ENCODE assay signal across 1 cellular context in the genomic region with DNA sequence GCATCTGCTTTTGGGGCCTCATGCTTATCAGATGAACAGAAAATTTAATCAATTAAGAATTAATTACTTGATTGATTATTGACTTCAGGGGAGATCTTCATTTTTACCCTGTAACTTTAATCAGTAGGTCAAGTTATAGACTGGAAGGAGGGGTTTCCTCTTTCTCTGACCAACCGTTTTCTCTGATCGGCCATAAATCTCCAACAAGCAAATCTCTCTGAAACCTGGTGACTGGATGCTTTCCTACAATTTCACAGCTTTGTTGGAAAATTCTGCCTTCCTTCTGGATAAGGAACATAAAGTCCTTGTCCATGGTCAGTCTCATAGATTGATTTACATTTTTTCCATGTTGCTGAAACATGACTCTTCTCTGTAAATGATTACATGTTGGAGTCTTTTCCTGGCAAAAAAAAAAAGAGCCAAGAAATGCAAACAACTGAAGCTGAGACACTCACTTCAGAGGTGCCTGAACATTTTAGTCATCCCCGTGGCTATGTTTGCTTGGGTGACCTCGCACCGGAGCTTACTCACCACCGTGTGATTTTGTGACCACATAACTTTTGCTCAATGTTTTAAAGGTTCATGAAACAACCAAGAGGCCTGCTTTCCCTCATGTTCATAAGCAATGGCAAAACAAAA.
A peak's percentile ranks its signal among the peaks of the same experiment; 100 is the strongest.
TF ChIP-seq lines count a peak whose summit lies in the region.

No MANE protein-coding gene starts in this region.

TF ChIP-seq in HepG2, 621 proteins besides CTCF, POLR2A, EP300 and RAD21 (continued from another document and continues in another):
- TF ChIP-seq, protein P1, sequence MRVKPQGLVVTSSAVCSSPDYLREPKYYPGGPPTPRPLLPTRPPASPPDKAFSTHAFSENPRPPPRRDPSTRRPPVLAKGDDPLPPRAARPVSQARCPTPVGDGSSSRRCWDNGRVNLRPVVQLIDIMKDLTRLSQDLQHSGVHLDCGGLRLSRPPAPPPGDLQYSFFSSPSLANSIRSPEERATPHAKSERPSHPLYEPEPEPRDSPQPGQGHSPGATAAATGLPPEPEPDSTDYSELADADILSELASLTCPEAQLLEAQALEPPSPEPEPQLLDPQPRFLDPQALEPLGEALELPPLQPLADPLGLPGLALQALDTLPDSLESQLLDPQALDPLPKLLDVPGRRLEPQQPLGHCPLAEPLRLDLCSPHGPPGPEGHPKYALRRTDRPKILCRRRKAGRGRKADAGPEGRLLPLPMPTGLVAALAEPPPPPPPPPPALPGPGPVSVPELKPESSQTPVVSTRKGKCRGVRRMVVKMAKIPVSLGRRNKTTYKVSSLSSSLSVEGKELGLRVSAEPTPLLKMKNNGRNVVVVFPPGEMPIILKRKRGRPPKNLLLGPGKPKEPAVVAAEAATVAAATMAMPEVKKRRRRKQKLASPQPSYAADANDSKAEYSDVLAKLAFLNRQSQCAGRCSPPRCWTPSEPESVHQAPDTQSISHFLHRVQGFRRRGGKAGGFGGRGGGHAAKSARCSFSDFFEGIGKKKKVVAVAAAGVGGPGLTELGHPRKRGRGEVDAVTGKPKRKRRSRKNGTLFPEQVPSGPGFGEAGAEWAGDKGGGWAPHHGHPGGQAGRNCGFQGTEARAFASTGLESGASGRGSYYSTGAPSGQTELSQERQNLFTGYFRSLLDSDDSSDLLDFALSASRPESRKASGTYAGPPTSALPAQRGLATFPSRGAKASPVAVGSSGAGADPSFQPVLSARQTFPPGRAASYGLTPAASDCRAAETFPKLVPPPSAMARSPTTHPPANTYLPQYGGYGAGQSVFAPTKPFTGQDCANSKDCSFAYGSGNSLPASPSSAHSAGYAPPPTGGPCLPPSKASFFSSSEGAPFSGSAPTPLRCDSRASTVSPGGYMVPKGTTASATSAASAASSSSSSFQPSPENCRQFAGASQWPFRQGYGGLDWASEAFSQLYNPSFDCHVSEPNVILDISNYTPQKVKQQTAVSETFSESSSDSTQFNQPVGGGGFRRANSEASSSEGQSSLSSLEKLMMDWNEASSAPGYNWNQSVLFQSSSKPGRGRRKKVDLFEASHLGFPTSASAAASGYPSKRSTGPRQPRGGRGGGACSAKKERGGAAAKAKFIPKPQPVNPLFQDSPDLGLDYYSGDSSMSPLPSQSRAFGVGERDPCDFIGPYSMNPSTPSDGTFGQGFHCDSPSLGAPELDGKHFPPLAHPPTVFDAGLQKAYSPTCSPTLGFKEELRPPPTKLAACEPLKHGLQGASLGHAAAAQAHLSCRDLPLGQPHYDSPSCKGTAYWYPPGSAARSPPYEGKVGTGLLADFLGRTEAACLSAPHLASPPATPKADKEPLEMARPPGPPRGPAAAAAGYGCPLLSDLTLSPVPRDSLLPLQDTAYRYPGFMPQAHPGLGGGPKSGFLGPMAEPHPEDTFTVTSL (CRISPR knock-in tag; IDR thresholded peaks at IDR 0.05; ENCODE audit: borderline replicate concordance) = peak; percentile 80; the same call in 1 of the 2 replicates
- TF ChIP-seq, protein P2, sequence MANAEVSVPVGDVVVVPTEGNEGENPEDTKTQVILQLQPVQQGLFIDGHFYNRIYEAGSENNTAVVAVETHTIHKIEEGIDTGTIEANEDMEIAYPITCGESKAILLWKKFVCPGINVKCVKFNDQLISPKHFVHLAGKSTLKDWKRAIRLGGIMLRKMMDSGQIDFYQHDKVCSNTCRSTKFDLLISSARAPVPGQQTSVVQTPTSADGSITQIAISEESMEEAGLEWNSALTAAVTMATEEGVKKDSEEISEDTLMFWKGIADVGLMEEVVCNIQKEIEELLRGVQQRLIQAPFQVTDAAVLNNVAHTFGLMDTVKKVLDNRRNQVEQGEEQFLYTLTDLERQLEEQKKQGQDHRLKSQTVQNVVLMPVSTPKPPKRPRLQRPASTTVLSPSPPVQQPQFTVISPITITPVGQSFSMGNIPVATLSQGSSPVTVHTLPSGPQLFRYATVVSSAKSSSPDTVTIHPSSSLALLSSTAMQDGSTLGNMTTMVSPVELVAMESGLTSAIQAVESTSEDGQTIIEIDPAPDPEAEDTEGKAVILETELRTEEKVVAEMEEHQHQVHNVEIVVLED (CRISPR knock-in tag; IDR thresholded peaks at IDR 0.05; ENCODE audit: borderline replicate concordance) = no peak
- TF ChIP-seq ETV5 (CRISPR knock-in tag; IDR thresholded peaks at IDR 0.05; ENCODE audit: borderline replicate concordance) (peak; percentile 87), ZFAT (CRISPR knock-in tag; conservative IDR thresholded peaks at IDR 0.05) (no peak), CREM (IDR thresholded peaks at IDR 0.05) (peak; percentile 57), CREM (CRISPR knock-in tag; IDR thresholded peaks at IDR 0.05) (no peak), SMARCE1 (IDR thresholded peaks at IDR 0.05; ENCODE audit: borderline replicate concordance) (no peak), ZNF792 (CRISPR knock-in tag; IDR thresholded peaks at IDR 0.05) (peak; percentile 66; the same call in 1 of the 2 replicates), FOSL2 (CRISPR knock-in tag; IDR thresholded peaks at IDR 0.05) (peak; percentile 96), FOXA3 (CRISPR knock-in tag; IDR thresholded peaks at IDR 0.05) (peak; percentile 79), KDM6A (CRISPR knock-in tag; IDR thresholded peaks at IDR 0.05; ENCODE audit: low read depth) (peak; percentile 27; the same call in 1 of the 2 replicates), KAT8 (CRISPR knock-in tag; IDR thresholded peaks at IDR 0.05) (peak; percentile 58), CC2D1A (CRISPR knock-in tag; IDR thresholded peaks at IDR 0.05) (no peak), SIX1 (CRISPR knock-in tag; IDR thresholded peaks at IDR 0.05; ENCODE audit: borderline replicate concordance) (peak; percentile 65; the same call in 1 of the 2 replicates), NR2F1 (CRISPR knock-in tag; IDR thresholded peaks at IDR 0.05) (no peak), SOX13 (IDR thresholded peaks at IDR 0.05) (0 out of 2 replicates have a peak, but pooled peaks have one; percentile 35), SOX13 (CRISPR knock-in tag; conservative IDR thresholded peaks at IDR 0.05 in 1 of 2, IDR thresholded peaks at IDR 0.05 in 1 of 2) (no peak; a peak in 1 of 4 replicates), SOX6 (IDR thresholded peaks at IDR 0.05) (no peak), SOX6 (CRISPR knock-in tag; IDR thresholded peaks at IDR 0.05) (peak; percentile 41; the same call in 1 of the 2 replicates), DPF2 (CRISPR knock-in tag; IDR thresholded peaks at IDR 0.05; ENCODE audit: borderline replicate concordance, low read depth) (no peak), FOXK1 (CRISPR knock-in tag; IDR thresholded peaks at IDR 0.05; ENCODE audit: borderline replicate concordance, low read depth) (peak; percentile 44; the same call in 1 of the 2 replicates), RORA (CRISPR knock-in tag; IDR thresholded peaks at IDR 0.05) (no peak), NCOA2 (CRISPR knock-in tag; IDR thresholded peaks at IDR 0.05) (0 out of 2 replicates have a peak, but pooled peaks have one; percentile 49), ZNF589 (CRISPR knock-in tag; conservative IDR thresholded peaks at IDR 0.05) (no peak), SAP130 (CRISPR knock-in tag; IDR thresholded peaks at IDR 0.05; ENCODE audit: low read depth) (peak; percentile 73)
- TF ChIP-seq, protein P3, sequence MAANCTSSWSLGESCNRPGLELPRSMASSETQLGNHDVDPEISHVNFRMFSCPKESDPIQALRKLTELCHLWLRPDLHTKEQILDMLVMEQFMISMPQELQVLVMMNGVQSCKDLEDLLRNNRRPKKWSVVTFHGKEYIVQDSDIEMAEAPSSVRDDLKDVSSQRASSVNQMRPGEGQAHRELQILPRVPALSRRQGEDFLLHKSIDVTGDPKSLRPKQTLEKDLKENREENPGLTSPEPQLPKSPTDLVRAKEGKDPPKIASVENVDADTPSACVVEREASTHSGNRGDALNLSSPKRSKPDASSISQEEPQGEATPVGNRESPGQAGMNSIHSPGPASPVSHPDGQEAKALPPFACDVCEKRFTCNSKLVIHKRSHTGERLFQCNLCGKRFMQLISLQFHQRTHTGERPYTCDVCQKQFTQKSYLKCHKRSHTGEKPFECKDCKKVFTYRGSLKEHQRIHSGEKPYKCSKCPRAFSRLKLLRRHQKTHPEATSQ (CRISPR knock-in tag; IDR thresholded peaks at IDR 0.05; ENCODE audit: borderline replicate concordance) = no peak
- TF ChIP-seq, protein P4, sequence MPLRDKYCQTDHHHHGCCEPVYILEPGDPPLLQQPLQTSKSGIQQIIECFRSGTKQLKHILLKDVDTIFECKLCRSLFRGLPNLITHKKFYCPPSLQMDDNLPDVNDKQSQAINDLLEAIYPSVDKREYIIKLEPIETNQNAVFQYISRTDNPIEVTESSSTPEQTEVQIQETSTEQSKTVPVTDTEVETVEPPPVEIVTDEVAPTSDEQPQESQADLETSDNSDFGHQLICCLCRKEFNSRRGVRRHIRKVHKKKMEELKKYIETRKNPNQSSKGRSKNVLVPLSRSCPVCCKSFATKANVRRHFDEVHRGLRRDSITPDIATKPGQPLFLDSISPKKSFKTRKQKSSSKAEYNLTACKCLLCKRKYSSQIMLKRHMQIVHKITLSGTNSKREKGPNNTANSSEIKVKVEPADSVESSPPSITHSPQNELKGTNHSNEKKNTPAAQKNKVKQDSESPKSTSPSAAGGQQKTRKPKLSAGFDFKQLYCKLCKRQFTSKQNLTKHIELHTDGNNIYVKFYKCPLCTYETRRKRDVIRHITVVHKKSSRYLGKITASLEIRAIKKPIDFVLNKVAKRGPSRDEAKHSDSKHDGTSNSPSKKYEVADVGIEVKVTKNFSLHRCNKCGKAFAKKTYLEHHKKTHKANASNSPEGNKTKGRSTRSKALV (CRISPR knock-in tag; IDR thresholded peaks at IDR 0.05) = 0 out of 2 replicates have a peak, but pooled peaks have one; percentile 26
- TF ChIP-seq, protein P5, sequence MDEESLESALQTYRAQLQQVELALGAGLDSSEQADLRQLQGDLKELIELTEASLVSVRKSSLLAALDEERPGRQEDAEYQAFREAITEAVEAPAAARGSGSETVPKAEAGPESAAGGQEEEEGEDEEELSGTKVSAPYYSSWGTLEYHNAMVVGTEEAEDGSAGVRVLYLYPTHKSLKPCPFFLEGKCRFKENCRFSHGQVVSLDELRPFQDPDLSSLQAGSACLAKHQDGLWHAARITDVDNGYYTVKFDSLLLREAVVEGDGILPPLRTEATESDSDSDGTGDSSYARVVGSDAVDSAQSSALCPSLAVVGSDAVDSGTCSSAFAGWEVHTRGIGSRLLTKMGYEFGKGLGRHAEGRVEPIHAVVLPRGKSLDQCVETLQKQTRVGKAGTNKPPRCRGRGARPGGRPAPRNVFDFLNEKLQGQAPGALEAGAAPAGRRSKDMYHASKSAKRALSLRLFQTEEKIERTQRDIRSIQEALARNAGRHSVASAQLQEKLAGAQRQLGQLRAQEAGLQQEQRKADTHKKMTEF (CRISPR knock-in tag; IDR thresholded peaks at IDR 0.05) = peak; percentile 60; the same call in 1 of the 2 replicates
- TF ChIP-seq, protein P6, sequence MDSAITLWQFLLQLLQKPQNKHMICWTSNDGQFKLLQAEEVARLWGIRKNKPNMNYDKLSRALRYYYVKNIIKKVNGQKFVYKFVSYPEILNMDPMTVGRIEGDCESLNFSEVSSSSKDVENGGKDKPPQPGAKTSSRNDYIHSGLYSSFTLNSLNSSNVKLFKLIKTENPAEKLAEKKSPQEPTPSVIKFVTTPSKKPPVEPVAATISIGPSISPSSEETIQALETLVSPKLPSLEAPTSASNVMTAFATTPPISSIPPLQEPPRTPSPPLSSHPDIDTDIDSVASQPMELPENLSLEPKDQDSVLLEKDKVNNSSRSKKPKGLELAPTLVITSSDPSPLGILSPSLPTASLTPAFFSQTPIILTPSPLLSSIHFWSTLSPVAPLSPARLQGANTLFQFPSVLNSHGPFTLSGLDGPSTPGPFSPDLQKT (CRISPR knock-in tag; IDR thresholded peaks at IDR 0.05; ENCODE audit: borderline replicate concordance) = no peak
- TF ChIP-seq, protein P7, sequence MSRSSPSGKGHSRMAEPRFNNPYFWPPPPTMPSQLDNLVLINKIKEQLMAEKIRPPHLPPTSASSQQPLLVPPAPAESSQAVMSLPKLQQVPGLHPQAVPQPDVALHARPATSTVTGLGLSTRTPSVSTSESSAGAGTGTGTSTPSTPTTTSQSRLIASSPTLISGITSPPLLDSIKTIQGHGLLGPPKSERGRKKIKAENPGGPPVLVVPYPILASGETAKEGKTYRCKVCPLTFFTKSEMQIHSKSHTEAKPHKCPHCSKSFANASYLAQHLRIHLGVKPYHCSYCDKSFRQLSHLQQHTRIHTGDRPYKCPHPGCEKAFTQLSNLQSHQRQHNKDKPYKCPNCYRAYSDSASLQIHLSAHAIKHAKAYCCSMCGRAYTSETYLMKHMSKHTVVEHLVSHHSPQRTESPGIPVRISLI (CRISPR knock-in tag; IDR thresholded peaks at IDR 0.05; ENCODE audit: borderline replicate concordance) = peak; percentile 89
- TF ChIP-seq, protein P8, sequence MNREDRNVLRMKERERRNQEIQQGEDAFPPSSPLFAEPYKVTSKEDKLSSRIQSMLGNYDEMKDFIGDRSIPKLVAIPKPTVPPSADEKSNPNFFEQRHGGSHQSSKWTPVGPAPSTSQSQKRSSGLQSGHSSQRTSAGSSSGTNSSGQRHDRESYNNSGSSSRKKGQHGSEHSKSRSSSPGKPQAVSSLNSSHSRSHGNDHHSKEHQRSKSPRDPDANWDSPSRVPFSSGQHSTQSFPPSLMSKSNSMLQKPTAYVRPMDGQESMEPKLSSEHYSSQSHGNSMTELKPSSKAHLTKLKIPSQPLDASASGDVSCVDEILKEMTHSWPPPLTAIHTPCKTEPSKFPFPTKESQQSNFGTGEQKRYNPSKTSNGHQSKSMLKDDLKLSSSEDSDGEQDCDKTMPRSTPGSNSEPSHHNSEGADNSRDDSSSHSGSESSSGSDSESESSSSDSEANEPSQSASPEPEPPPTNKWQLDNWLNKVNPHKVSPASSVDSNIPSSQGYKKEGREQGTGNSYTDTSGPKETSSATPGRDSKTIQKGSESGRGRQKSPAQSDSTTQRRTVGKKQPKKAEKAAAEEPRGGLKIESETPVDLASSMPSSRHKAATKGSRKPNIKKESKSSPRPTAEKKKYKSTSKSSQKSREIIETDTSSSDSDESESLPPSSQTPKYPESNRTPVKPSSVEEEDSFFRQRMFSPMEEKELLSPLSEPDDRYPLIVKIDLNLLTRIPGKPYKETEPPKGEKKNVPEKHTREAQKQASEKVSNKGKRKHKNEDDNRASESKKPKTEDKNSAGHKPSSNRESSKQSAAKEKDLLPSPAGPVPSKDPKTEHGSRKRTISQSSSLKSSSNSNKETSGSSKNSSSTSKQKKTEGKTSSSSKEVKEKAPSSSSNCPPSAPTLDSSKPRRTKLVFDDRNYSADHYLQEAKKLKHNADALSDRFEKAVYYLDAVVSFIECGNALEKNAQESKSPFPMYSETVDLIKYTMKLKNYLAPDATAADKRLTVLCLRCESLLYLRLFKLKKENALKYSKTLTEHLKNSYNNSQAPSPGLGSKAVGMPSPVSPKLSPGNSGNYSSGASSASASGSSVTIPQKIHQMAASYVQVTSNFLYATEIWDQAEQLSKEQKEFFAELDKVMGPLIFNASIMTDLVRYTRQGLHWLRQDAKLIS (CRISPR knock-in tag; IDR thresholded peaks at IDR 0.05) = no peak
- TF ChIP-seq, protein P9, sequence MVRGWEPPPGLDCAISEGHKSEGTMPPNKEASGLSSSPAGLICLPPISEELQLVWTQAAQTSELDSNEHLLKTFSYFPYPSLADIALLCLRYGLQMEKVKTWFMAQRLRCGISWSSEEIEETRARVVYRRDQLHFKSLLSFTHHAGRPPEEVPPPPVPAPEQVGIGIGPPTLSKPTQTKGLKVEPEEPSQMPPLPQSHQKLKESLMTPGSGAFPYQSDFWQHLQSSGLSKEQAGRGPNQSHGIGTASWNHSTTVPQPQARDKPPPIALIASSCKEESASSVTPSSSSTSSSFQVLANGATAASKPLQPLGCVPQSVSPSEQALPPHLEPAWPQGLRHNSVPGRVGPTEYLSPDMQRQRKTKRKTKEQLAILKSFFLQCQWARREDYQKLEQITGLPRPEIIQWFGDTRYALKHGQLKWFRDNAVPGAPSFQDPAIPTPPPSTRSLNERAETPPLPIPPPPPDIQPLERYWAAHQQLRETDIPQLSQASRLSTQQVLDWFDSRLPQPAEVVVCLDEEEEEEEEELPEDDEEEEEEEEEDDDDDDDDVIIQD (CRISPR knock-in tag; IDR thresholded peaks at IDR 0.05; ENCODE audit: low read depth) = 0 out of 2 replicates have a peak, but pooled peaks have one; percentile 39
